ENCODE assay signal across 1 cellular context in the genomic region with DNA sequence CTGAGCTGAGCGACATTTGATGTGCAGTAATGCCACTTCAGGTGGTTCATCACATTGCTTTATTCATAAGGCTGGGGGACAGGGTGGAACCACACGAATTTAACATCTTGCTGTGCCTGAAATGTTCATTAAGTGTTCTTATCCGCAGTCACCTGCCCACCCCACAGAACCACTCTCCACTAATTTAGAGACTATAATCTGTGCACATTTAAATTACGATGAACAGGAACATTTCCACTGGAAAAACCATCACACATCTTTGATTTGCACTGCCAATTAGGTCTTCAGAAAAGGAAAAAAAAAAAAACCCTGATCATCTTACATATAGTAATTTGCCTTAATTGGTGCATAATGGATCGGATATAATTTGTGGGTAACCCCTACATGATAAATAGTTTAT.
TF ChIP-seq lines count a peak whose summit lies in the region.

No MANE protein-coding gene starts in this region.

TF ChIP-seq in H1, 55 proteins besides CTCF, POLR2A, EP300 and RAD21:
- TF ChIP-seq TBP (IDR thresholded peaks at IDR 0.05; ENCODE audit: low read depth, low read length) (no peak), TAF1 (IDR thresholded peaks at IDR 0.05; ENCODE audit: low read depth, low read length) (no peak), PHF8 (conservative IDR thresholded peaks at IDR 0.05; ENCODE audit: low read depth, low read length) (no peak), POLR2AphosphoS5 (IDR thresholded peaks at IDR 0.05; ENCODE audit: low read depth, low read length) (no peak), JUN (IDR thresholded peaks at IDR 0.05; ENCODE audit: low read depth, low read length) (no peak), BCL11A (IDR thresholded peaks at IDR 0.05; ENCODE audit: low read depth in 2 of 2, low read length in 2 of 2) (no peak), GABPA (IDR thresholded peaks at IDR 0.05; ENCODE audit: borderline replicate concordance, insufficient read depth, low read length) (no peak), RNF2 (IDR thresholded peaks at IDR 0.05; ENCODE audit: borderline replicate concordance, low read depth, low read length, missing control alignments, poor library complexity, severe bottlenecking) (no peak)
- TF ChIP-seq, protein P1, sequence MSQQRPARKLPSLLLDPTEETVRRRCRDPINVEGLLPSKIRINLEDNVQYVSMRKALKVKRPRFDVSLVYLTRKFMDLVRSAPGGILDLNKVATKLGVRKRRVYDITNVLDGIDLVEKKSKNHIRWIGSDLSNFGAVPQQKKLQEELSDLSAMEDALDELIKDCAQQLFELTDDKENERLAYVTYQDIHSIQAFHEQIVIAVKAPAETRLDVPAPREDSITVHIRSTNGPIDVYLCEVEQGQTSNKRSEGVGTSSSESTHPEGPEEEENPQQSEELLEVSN (IDR thresholded peaks at IDR 0.05): no peak
TF ChIP-seq in H1: peak in this region for 0.
